ENCODE assay signal across 1 cellular context in the genomic region with DNA sequence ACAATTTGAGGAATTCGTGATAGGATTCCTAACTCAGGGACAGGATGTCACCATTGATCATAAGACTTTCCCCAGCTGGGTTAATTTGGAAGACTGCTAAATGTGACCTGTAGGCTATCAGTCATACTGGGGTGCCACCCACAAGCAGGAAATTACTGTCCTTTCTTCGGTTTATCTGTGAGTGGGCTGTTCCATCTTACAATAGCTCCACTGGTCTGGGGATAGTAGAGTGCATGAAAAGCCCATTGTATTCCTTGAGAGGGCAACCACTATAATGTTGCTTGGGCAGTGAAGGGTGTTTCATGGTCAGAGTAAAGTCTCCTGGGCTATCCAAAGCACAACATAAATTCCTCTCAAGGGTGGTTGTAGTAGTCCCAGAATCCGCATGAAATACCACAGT.
TF ChIP-seq lines count a peak whose summit lies in the region.

No MANE protein-coding gene starts in this region.

TF ChIP-seq in H1, 55 proteins besides CTCF, POLR2A, EP300 and RAD21 (continued from another document):
- TF ChIP-seq SP2 (IDR thresholded peaks at IDR 0.05; ENCODE audit: low read length) (no peak), CEBPB (IDR thresholded peaks at IDR 0.05; ENCODE audit: low read depth, low read length) (no peak), MAFK (IDR thresholded peaks at IDR 0.05; ENCODE audit: low read depth, low read length) (no peak), SP4 (IDR thresholded peaks at IDR 0.05; ENCODE audit: low read length) (no peak), SIN3A (conservative IDR thresholded peaks at IDR 0.05 in 1 of 2, IDR thresholded peaks at IDR 0.05 in 1 of 2; ENCODE audit: low read depth in 1 of 2, low read length in 2 of 2) (no peak), BCL11A (IDR thresholded peaks at IDR 0.05; ENCODE audit: low read depth in 2 of 2, low read length in 2 of 2) (no peak), SAP30 (IDR thresholded peaks at IDR 0.05; ENCODE audit: insufficient read depth, insufficient replicate concordance, low read length) (no peak), POU5F1 (IDR thresholded peaks at IDR 0.05; ENCODE audit: low read depth, low read length) (no peak), TEAD4 (IDR thresholded peaks at IDR 0.05; ENCODE audit: low read depth, low read length) (no peak)
